Comparison of ENCODE assay signal across 8 cellular contexts in the genomic region with DNA sequence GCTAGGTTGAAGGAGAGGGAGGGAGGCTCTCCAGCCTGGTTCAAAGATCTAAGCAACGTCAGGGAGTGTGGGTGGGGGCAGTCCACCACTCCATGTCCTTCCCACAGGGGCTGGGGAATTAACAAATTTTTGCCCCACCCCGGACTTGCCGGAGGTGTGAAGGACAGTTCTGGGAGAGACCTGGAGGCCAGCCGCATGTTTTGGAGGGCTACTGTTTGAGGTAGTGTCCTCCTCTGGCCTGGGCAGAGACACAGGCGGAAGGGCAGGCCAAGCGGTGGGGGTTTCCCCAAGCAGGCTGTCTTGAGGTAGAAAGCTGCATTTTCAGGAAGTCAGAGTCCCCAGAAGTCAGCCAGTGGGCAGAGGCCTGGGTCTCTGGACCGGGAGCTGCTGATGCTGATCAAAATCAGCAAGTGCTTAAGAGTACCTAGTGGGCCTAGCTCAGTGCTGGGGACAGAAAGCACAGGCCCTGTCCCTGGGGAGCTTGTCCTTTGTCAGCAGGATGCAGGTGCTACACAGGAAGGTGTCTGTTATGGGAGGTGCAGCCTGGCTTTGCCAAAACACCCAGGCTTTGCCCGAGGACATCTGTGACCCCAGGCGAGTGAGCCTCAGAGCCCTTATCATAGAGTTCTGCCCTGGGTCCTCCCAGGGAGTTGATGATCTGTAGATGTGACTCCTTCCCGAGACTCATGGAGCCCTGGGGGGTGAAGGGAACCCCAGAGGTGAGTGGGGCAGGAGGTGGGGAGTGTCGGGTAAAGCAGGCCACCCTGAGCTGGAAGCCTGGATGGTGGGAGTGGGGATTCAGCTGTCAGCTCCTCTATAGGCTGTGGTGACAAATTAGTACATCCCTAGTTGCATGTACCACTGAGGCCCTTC. TPM values are rescaled to one million over a fixed set of nuclear protein-coding genes. Genes with fewer than 3 reads are reported as not detected.
DNase-seq lines count a peak whose midpoint lies in the region; ATAC-seq, FAIRE-seq and TF ChIP-seq lines count a peak whose summit lies in the region.

No MANE protein-coding gene starts in this region.

- H3K4ac ChIP-seq in mesenchymal stem cell (ENCODE audit: low read depth in 1 of 2, low read length in 2 of 2): no peak overlapping the region

- H3K9me3 ChIP-seq in HEK293 (ENCODE audit: control insufficient read depth, insufficient read depth, low read depth, low read length): no peaks in the 10 kb centered on the region
- H3K9me3 ChIP-seq in mesenchymal stem cell (ENCODE audit: control insufficient read depth, low read length): no peaks in the 10 kb centered on the region

- H3K14ac ChIP-seq in mesenchymal stem cell (ENCODE audit: low read length in 2 of 2): no peak overlapping the region

- H2BK15ac ChIP-seq in mesenchymal stem cell (ENCODE audit: low read depth, poor library complexity, severe bottlenecking): peak overlapping the region; percentile 33

- peak overlapping the region; percentile 66 for H3K9ac ChIP-seq in mesenchymal stem cell (ENCODE audit: low read length)

- CTCF ChIA-PET in HEK293 (lab: Yijun Ruan, JAX): interaction anchor here (0.9 kb wide), 1 partner anchor 17 kb away, joined by 3 read pairs; no protein-coding TSS in a partner anchor

- no peak overlapping the region for H4K91ac ChIP-seq in mesenchymal stem cell (ENCODE audit: low read length)

- FAIRE-seq in urothelium cell line (lab: Jason Lieb, UNC): no peak

- H2AFZ ChIP-seq in mesenchymal stem cell (ENCODE audit: low read depth, low read length): no peak overlapping the region

- no peak for DNase-seq in mesenchymal stem cell
- no peak for DNase-seq in urothelium cell line (ENCODE audit: low spot score)
- no peak for DNase-seq in T-helper 9 cell
- no peak for DNase-seq in UCSD-AML1 (lab: John Stamatoyannopoulos, UW; ENCODE audit: unreplicated experiment)
- no peak for DNase-seq in DMS 273 (lab: John Stamatoyannopoulos, UW; ENCODE audit: unreplicated experiment)

- peak; percentile 55; the same call in 1 of the 2 replicates for TF ChIP-seq POLR2A in Raji (IDR thresholded peaks at IDR 0.05; ENCODE audit: insufficient read depth, low read depth, low read length)

- H3K36me3 ChIP-seq in HEK293 (ENCODE audit: control insufficient read depth in 2 of 2, insufficient read depth in 1 of 2, low read length in 2 of 2) (no peaks in the 10 kb centered on the region; a peak in 1 of 3 replicates), mesenchymal stem cell (ENCODE audit: control insufficient read depth in 1 of 2, insufficient read depth in 2 of 2, low read depth in 1 of 2, low read length in 2 of 2) (peaks cover 75 to 82% of the 10 kb centered on the region in 2 experiments)

- no peak for TF ChIP-seq CTCF in HEK293 (tag by site-specific recombination; IDR thresholded peaks at IDR 0.05)

- no peak overlapping the region for H2AK5ac ChIP-seq in mesenchymal stem cell (ENCODE audit: low read length, severe bottlenecking)

- H3K27ac ChIP-seq in HEK293 (ENCODE audit: extremely low read depth, low read depth, low read length): no peak overlapping the region
- H3K27ac ChIP-seq in mesenchymal stem cell (ENCODE audit: low read length, poor library complexity, severe bottlenecking): no peak overlapping the region

- no peak overlapping the region for H4K8ac ChIP-seq in mesenchymal stem cell (ENCODE audit: low read length)

- H3K4me1 ChIP-seq in HEK293 (ENCODE audit: control insufficient read depth, insufficient read depth, low read length) (no peaks in the 10 kb centered on the region), mesenchymal stem cell (ENCODE audit: control insufficient read depth, insufficient read depth, low read depth, low read length) (no peaks in the 10 kb centered on the region)

- WGBS in mesenchymal stem cell: 94% methylated on average over 11 of the region's 11 CpGs

- peaks cover 62% of the 10 kb centered on the region for H3K79me1 ChIP-seq in mesenchymal stem cell (replicated peaks; ENCODE audit: low read length, poor library complexity, severe bottlenecking)

- H3K23ac ChIP-seq in mesenchymal stem cell (ENCODE audit: low read length in 2 of 2): no peak overlapping the region

- no peak overlapping the region for H2BK120ac ChIP-seq in mesenchymal stem cell (ENCODE audit: low read depth, low read length)

- H2BK12ac ChIP-seq in mesenchymal stem cell (ENCODE audit: low read length in 2 of 2): no peak overlapping the region

- H3K4me3 ChIP-seq in HEK293 (ENCODE audit: low read depth, low read length) (no peak overlapping the region), mesenchymal stem cell (ENCODE audit: insufficient read depth in 1 of 2, low read depth in 1 of 2, low read length in 2 of 2) (no peak overlapping the region)

- no peak overlapping the region for H2BK5ac ChIP-seq in mesenchymal stem cell (ENCODE audit: low read depth, low read length, poor library complexity, severe bottlenecking)

- no peak overlapping the region for H3K4me2 ChIP-seq in mesenchymal stem cell (ENCODE audit: low read length, poor library complexity, severe bottlenecking)

- POLR2A ChIA-PET in HEK293 (lab: Yijun Ruan, JAX): no interaction called here

- H3K18ac ChIP-seq in mesenchymal stem cell (ENCODE audit: low read depth in 1 of 2, low read length in 2 of 2): no peak overlapping the region

- no peaks in the 10 kb centered on the region for H3K27me3 ChIP-seq in mesenchymal stem cell (ENCODE audit: control insufficient read depth in 1 of 2, insufficient read depth in 1 of 2, low read length in 2 of 2)

- ATAC-seq in GM18870 (IDR thresholded peaks at IDR 0.05; ENCODE audit: unreplicated experiment): peak; percentile 44

TF ChIP-seq in HEK293, 187 proteins besides CTCF, POLR2A, EP300 and RAD21 (continues in another document):
- TF ChIP-seq, protein P1, sequence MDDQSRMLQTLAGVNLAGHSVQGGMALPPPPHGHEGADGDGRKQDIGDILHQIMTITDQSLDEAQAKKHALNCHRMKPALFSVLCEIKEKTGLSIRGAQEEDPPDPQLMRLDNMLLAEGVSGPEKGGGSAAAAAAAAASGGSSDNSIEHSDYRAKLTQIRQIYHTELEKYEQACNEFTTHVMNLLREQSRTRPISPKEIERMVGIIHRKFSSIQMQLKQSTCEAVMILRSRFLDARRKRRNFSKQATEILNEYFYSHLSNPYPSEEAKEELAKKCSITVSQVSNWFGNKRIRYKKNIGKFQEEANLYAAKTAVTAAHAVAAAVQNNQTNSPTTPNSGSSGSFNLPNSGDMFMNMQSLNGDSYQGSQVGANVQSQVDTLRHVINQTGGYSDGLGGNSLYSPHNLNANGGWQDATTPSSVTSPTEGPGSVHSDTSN (CRISPR knock-in tag; IDR thresholded peaks at IDR 0.05): no peak
- no peak for TF ChIP-seq ZNF549 (tag by site-specific recombination; IDR thresholded peaks at IDR 0.05)
- no peak for TF ChIP-seq ZNF121 (tag by site-specific recombination; IDR thresholded peaks at IDR 0.05)
- TF ChIP-seq, protein P2, sequence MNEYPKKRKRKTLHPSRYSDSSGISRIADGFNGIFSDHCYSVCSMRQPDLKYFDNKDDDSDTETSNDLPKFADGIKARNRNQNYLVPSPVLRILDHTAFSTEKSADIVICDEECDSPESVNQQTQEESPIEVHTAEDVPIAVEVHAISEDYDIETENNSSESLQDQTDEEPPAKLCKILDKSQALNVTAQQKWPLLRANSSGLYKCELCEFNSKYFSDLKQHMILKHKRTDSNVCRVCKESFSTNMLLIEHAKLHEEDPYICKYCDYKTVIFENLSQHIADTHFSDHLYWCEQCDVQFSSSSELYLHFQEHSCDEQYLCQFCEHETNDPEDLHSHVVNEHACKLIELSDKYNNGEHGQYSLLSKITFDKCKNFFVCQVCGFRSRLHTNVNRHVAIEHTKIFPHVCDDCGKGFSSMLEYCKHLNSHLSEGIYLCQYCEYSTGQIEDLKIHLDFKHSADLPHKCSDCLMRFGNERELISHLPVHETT (tag by site-specific recombination; IDR thresholded peaks at IDR 0.05): no peak
- no peak for TF ChIP-seq ZNF654 (tag by site-specific recombination; IDR thresholded peaks at IDR 0.05; ENCODE audit: low read depth)
- TF ChIP-seq EGR2 (tag by site-specific recombination; IDR thresholded peaks at IDR 0.05; ENCODE audit: low read depth): peak; percentile 63
- no peak for TF ChIP-seq SP2 (tag by site-specific recombination; IDR thresholded peaks at IDR 0.05)
- TF ChIP-seq, protein P3, sequence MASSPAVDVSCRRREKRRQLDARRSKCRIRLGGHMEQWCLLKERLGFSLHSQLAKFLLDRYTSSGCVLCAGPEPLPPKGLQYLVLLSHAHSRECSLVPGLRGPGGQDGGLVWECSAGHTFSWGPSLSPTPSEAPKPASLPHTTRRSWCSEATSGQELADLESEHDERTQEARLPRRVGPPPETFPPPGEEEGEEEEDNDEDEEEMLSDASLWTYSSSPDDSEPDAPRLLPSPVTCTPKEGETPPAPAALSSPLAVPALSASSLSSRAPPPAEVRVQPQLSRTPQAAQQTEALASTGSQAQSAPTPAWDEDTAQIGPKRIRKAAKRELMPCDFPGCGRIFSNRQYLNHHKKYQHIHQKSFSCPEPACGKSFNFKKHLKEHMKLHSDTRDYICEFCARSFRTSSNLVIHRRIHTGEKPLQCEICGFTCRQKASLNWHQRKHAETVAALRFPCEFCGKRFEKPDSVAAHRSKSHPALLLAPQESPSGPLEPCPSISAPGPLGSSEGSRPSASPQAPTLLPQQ (tag by site-specific recombination; IDR thresholded peaks at IDR 0.05): no peak
- TF ChIP-seq ZNF24 (tag by site-specific recombination; IDR thresholded peaks at IDR 0.05): no peak
- no peak for TF ChIP-seq ZNF311 (tag by site-specific recombination; IDR thresholded peaks at IDR 0.05; ENCODE audit: borderline replicate concordance)
- no peak for TF ChIP-seq OSR2 (tag by site-specific recombination; IDR thresholded peaks at IDR 0.05)
- no peak for TF ChIP-seq ZNF791 (tag by site-specific recombination; IDR thresholded peaks at IDR 0.05)
- no peak for TF ChIP-seq ZFP69B (tag by site-specific recombination; IDR thresholded peaks at IDR 0.05)
- no peak for TF ChIP-seq KLF9 (tag by site-specific recombination; IDR thresholded peaks at IDR 0.05; ENCODE audit: low read depth)

RNA-seq across cellular contexts. Expression of a gene that starts 18.6 kb away (rescaled TPM):
- polyA plus RNA-seq in mesenchymal stem cell (2013, experiment 1 of 2): 19.8 TPM
- polyA plus RNA-seq in mesenchymal stem cell (2013, experiment 2 of 2): 17.8 TPM
